ENCODE assay signal across 3 cellular contexts in genomic region chr10:122122493-122122892, GRCh38.
TF ChIP-seq lines count a peak whose summit lies in the region.

No MANE protein-coding gene starts in this region.

TF ChIP-seq in IMR-90, 13 proteins besides CTCF, POLR2A, EP300 and RAD21:
- TF ChIP-seq NFE2L2 (IDR thresholded peaks at IDR 0.05; ENCODE audit: low read depth, low read length) (no peak), RCOR1 (IDR thresholded peaks at IDR 0.05; ENCODE audit: insufficient replicate concordance, low read length) (no peak), SMC3 (IDR thresholded peaks at IDR 0.05; ENCODE audit: low read depth, low read length) (no peak), MAFK (IDR thresholded peaks at IDR 0.05; ENCODE audit: low read depth, low read length) (no peak), USF2 (IDR thresholded peaks at IDR 0.05; ENCODE audit: low read depth, low read length) (no peak), CHD1 (IDR thresholded peaks at IDR 0.05; ENCODE audit: low read depth, low read length) (no peak), MAZ (IDR thresholded peaks at IDR 0.05; ENCODE audit: borderline replicate concordance, low read depth, low read length) (no peak), FOS (IDR thresholded peaks at IDR 0.05; ENCODE audit: low read depth, low read length) (no peak), CEBPB (IDR thresholded peaks at IDR 0.05; ENCODE audit: low read depth, low read length) (no peak), RFX5 (IDR thresholded peaks at IDR 0.05; ENCODE audit: low read depth, low read length) (no peak), BHLHE40 (IDR thresholded peaks at IDR 0.05; ENCODE audit: low read depth, low read length) (no peak), MXI1 (IDR thresholded peaks at IDR 0.05; ENCODE audit: borderline replicate concordance, low read depth, low read length) (no peak), ELK1 (IDR thresholded peaks at IDR 0.05; ENCODE audit: borderline replicate concordance, low read depth, low read length) (no peak)

TF ChIP-seq in H1, 55 proteins besides CTCF, POLR2A, EP300 and RAD21:
- TF ChIP-seq KDM5A (IDR thresholded peaks at IDR 0.05; ENCODE audit: low read length), result no peak
- no peak for TF ChIP-seq SIRT6 (IDR thresholded peaks at IDR 0.05; ENCODE audit: low read length)
- TF ChIP-seq USF2 (IDR thresholded peaks at IDR 0.05; ENCODE audit: low read length), result no peak
- TF ChIP-seq CHD1 (IDR thresholded peaks at IDR 0.05; ENCODE audit: low read depth, low read length), result no peak
- TF ChIP-seq, protein P1, sequence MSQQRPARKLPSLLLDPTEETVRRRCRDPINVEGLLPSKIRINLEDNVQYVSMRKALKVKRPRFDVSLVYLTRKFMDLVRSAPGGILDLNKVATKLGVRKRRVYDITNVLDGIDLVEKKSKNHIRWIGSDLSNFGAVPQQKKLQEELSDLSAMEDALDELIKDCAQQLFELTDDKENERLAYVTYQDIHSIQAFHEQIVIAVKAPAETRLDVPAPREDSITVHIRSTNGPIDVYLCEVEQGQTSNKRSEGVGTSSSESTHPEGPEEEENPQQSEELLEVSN (IDR thresholded peaks at IDR 0.05), result no peak
- TF ChIP-seq CBX5 (IDR thresholded peaks at IDR 0.05; ENCODE audit: low read depth, low read length), result no peak
- TF ChIP-seq SUZ12 (IDR thresholded peaks at IDR 0.05; ENCODE audit: low read length), result no peak
TF ChIP-seq in H1: peak in this region for 0.

TF ChIP-seq in GM12891, 5 proteins besides CTCF, POLR2A, EP300 and RAD21:
- TF ChIP-seq SPI1 (IDR thresholded peaks at IDR 0.05; ENCODE audit: low read depth, low read length) (no peak), POLR2AphosphoS5 (IDR thresholded peaks at IDR 0.05; ENCODE audit: low read depth, low read length) (no peak), POU2F2 (IDR thresholded peaks at IDR 0.05; ENCODE audit: low read depth, low read length) (no peak), PAX5 (IDR thresholded peaks at IDR 0.05; ENCODE audit: insufficient read depth, low read length, severe bottlenecking) (no peak)
